Comparison of ENCODE assay signal across 11 cellular contexts in genomic region chr12:130832561-130833209, GRCh38. TPM values are rescaled to one million over a fixed set of nuclear protein-coding genes. Genes with fewer than 3 reads are reported as not detected.
DNase-seq lines count a peak whose midpoint lies in the region; TF ChIP-seq lines count a peak whose summit lies in the region.
"Had no signal": no experiment of that assay in that cellular context is flagged by ENCODE, and none has a peak within 500 bp of the region (broad histone marks: within the 10 kb centered on the region; RNA-seq: fewer than 3 reads in every experiment).

No MANE protein-coding gene starts in this region.

- no peak overlapping the region for H3K4me3 ChIP-seq in fibroblast of mammary gland (ENCODE audit: control insufficient read depth, low read depth, low read length)

- DNase-seq in CMK (ENCODE audit: low read depth) (peak; percentile 29), NCI-H226 (peak; percentile 87), fibroblast of mammary gland (ENCODE audit: low read depth) (peak; percentile 83), occipital lobe (lab: John Stamatoyannopoulos, UW) (peak; percentile 40), NCI-H2107 treated with DMSO at 0.1 percent for 48 hours (lab: John Stamatoyannopoulos, UW; ENCODE audit: unreplicated experiment) (no peak), activated gamma-delta T cell treated with Interleukin-2 at 50 U/mL for 16 hours (no peak), activated gamma-delta T cell (lab: John Stamatoyannopoulos, UW) (no peak), NCI-H446 (lab: John Stamatoyannopoulos, UW) (no peak)
- DNase-seq: activated CD4-positive, alpha-beta T cell treated with anti-CD3 and anti-CD28 coated beads for 1 hour; central memory CD4-positive, alpha-beta T cell; NCI-H2081 had no signal

- TF ChIP-seq CTCF in fibroblast of mammary gland (conservative IDR thresholded peaks at IDR 0.05; ENCODE audit: control insufficient read depth, insufficient read depth, low read depth, low read length) = no peak

RNA-seq across cellular contexts. Expression of gene STX2, which starts 6.4 kb away (rescaled TPM):
- total RNA-seq in occipital lobe = 27.3 TPM

RNA-seq across cellular contexts. Expression of gene RAN, which starts 39.2 kb away (rescaled TPM):
- 323 TPM for total RNA-seq in occipital lobe

Comparison
In these comparisons a context has a peak if more than half of its experiments do, and no peak if none do; other contexts are left out.
1. DNase-seq: peak in CMK (single experiment), NCI-H226 (single experiment), fibroblast of mammary gland (single experiment) and occipital lobe (single experiment); none in NCI-H2107 treated with DMSO at 0.1 percent for 48 hours (single experiment), activated gamma-delta T cell treated with Interleukin-2 at 50 U/mL for 16 hours (single experiment), activated gamma-delta T cell (single experiment) and NCI-H446 (0 of 2).